19 cellular contexts compared by ENCODE assay signal in the genomic region with DNA sequence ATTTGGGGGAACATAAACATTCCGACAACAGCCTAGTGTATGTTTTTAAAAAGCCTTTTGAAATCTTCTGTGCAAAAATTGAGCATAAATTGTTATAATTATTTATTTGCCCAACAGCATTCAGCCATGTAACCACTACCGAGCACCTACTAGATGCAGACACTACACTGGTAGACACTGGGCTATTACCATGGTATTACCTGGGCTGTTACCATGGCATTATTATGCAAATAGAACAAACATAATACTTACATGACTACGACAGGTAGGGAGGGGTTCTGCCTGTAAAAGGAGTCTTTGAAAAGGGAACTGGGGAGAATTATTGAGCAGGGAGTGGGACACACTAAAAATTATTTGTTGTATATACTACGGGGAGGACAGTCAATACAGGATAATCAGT.
DNase-seq lines count a peak whose midpoint lies in the region; ATAC-seq and TF ChIP-seq lines count a peak whose summit lies in the region.
"Had no signal": no experiment of that assay in that cellular context is flagged by ENCODE, and none has a peak within 500 bp of the region (broad histone marks: within the 10 kb centered on the region; RNA-seq: fewer than 3 reads in every experiment).

No MANE protein-coding gene starts in this region.

- peaks cover 11% of the 10 kb centered on the region for H3K36me3 Mint-ChIP-seq in WTC11
- H3K36me3 Mint-ChIP-seq: CD4-positive, CD25-positive, alpha-beta regulatory T cell had no signal

- H3K9me3 Mint-ChIP-seq in WTC11: peaks cover 11% of the 10 kb centered on the region
- H3K9me3 Mint-ChIP-seq: CD4-positive, CD25-positive, alpha-beta regulatory T cell had no signal

- DNase-seq in NCI-H1436 (lab: John Stamatoyannopoulos, UW): peak; percentile 4
- no peak for DNase-seq in NCI-H1436 treated with DMSO at 0.1 percent for 48 hours (lab: John Stamatoyannopoulos, UW)
- peak; percentile 14 for DNase-seq in COR-L47 (lab: John Stamatoyannopoulos, UW)
- DNase-seq in NCI-H526 treated with DMSO at 0.1 percent for 48 hours (lab: John Stamatoyannopoulos, UW): peak; percentile 82
- DNase-seq in WTC11 (ENCODE audit: low spot score): no peak
- DNase-seq in AG08396 (ENCODE audit: low spot score): no peak
- DNase-seq in T-helper 2 cell: no peak
- DNase-seq: 8988T; ACHN; CD4-positive, CD25-positive, alpha-beta regulatory T cell; HCEC 1CT; IMR-90; KG1; MG63; NCI-H187 treated with DMSO at 0.1 percent for 48 hours; NCI-H2171; NCI-H226; NCI-H510A; SIG-M5 had no signal

- H3K27ac Mint-ChIP-seq in WTC11: no peak overlapping the region
- H3K27ac Mint-ChIP-seq: CD4-positive, CD25-positive, alpha-beta regulatory T cell had no signal

- ATAC-seq in WTC11: peak; percentile 55

- CTCF ChIA-PET in WTC11 (lab: Charles Lee): no interaction called here

- peaks cover 6% of the 10 kb centered on the region; the same call in 1 of the 2 replicates for H3K27me3 Mint-ChIP-seq in WTC11 (ENCODE audit: low read depth)

- H3K4me1 Mint-ChIP-seq in WTC11: peaks cover 4% of the 10 kb centered on the region; the same call in 1 of the 2 replicates

- no peak overlapping the region for H3K4me3 Mint-ChIP-seq in WTC11
- H3K4me3 Mint-ChIP-seq: CD4-positive, CD25-positive, alpha-beta regulatory T cell had no signal

- POLR2A ChIA-PET in WTC11 (lab: Charles Lee): no interaction called here

- TF ChIP-seq CTCF in WTC11 (IDR thresholded peaks at IDR 0.05): no peak

TF ChIP-seq in WTC11, 78 proteins besides CTCF, POLR2A, EP300 and RAD21:
- no peak for TF ChIP-seq ETV6 (CRISPR knock-in tag; IDR thresholded peaks at IDR 0.05)
- TF ChIP-seq PRRX2 (CRISPR knock-in tag; IDR thresholded peaks at IDR 0.05): no peak
- TF ChIP-seq, protein P1, sequence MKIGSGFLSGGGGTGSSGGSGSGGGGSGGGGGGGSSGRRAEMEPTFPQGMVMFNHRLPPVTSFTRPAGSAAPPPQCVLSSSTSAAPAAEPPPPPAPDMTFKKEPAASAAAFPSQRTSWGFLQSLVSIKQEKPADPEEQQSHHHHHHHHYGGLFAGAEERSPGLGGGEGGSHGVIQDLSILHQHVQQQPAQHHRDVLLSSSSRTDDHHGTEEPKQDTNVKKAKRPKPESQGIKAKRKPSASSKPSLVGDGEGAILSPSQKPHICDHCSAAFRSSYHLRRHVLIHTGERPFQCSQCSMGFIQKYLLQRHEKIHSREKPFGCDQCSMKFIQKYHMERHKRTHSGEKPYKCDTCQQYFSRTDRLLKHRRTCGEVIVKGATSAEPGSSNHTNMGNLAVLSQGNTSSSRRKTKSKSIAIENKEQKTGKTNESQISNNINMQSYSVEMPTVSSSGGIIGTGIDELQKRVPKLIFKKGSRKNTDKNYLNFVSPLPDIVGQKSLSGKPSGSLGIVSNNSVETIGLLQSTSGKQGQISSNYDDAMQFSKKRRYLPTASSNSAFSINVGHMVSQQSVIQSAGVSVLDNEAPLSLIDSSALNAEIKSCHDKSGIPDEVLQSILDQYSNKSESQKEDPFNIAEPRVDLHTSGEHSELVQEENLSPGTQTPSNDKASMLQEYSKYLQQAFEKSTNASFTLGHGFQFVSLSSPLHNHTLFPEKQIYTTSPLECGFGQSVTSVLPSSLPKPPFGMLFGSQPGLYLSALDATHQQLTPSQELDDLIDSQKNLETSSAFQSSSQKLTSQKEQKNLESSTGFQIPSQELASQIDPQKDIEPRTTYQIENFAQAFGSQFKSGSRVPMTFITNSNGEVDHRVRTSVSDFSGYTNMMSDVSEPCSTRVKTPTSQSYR (CRISPR knock-in tag; IDR thresholded peaks at IDR 0.05): no peak
- TF ChIP-seq SOX15 (CRISPR knock-in tag; IDR thresholded peaks at IDR 0.05): no peak
- no peak for TF ChIP-seq NFATC4 (CRISPR knock-in tag; IDR thresholded peaks at IDR 0.05)
- no peak for TF ChIP-seq ZNF396 (CRISPR knock-in tag; IDR thresholded peaks at IDR 0.05; ENCODE audit: borderline replicate concordance)

Comparison
In these comparisons a context has a peak if more than half of its experiments do, and no peak if none do; other contexts are left out.
1. DNase-seq: peak in NCI-H1436 (single experiment), COR-L47 (single experiment) and NCI-H526 treated with DMSO at 0.1 percent for 48 hours (single experiment); none in NCI-H1436 treated with DMSO at 0.1 percent for 48 hours (single experiment), WTC11 (single experiment), AG08396 (single experiment) and T-helper 2 cell (0 of 5).